ENCODE assay signal across 8 cellular contexts in genomic region chr1:21175670-21176581, GRCh38. TPM values are rescaled to one million over a fixed set of nuclear protein-coding genes. Genes with fewer than 3 reads are reported as not detected.
A peak's percentile ranks its signal among the peaks of the same experiment; 100 is the strongest.
DNase-seq lines count a peak whose midpoint lies in the region; ATAC-seq lines count a peak whose summit lies in the region.

No MANE protein-coding gene starts in this region.

- no peaks in the 10 kb centered on the region for H3K9me3 ChIP-seq in CD4-positive, alpha-beta memory T cell (ENCODE audit: control insufficient read depth in 1 of 2, low read length in 2 of 2)
- no peaks in the 10 kb centered on the region for H3K9me3 ChIP-seq in MG63
- no peaks in the 10 kb centered on the region for H3K9me3 ChIP-seq in ectodermal cell (ENCODE audit: control insufficient read depth, low read length)

- CTCF ChIA-PET in CD4-positive, alpha-beta memory T cell (lab: Charles Lee; ENCODE audit: partially characterized antibody), result no interaction called here

- H3K27ac ChIP-seq in CD4-positive, alpha-beta memory T cell (ENCODE audit: low read depth, low read length), result peak overlapping the region; percentile 69
- H3K27ac ChIP-seq in ectodermal cell (ENCODE audit: insufficient read depth, low read depth, low read length, poor library complexity, severe bottlenecking), result peak overlapping the region; percentile 58

- peak overlapping the region; percentile 70 to 94 (median 93) for H3K27ac Mint-ChIP-seq in CD4-positive, alpha-beta memory T cell
- H3K27ac Mint-ChIP-seq in stimulated activated naive CD8-positive, alpha-beta T cell treated with anti-CD3 and anti-CD28 coated beads, Interleukin-15, amount 100 ng/mL, for 72 hours, result peak overlapping the region; percentile 99

- peak; percentile 43 to 68 (median 54) for DNase-seq in CD4-positive, alpha-beta memory T cell
- DNase-seq in MG63 (peak; percentile 37), midbrain (lab: John Stamatoyannopoulos, UW) (peak; percentile 37), KG1 (lab: John Stamatoyannopoulos, UW) (no peak)
- peak; percentile 8 to 34 for DNase-seq in activated CD4-positive, alpha-beta T cell treated with anti-CD3 and anti-CD28 coated beads, Interleukin-2, amount 50 U/mL, for 24 hours (ENCODE audit: low read depth in 1 of 2, low spot score in 1 of 2)
- DNase-seq in stimulated activated naive CD8-positive, alpha-beta T cell treated with anti-CD3 and anti-CD28 coated beads, Interleukin-15, amount 100 ng/mL, for 72 hours, result peak; percentile 44 to 46

- 0% methylated on average over 54 to 60 of the region's 69 CpGs for WGBS in ectodermal cell, 2 experiments

- H3K27me3 Mint-ChIP-seq in CD4-positive, alpha-beta memory T cell, result no peaks in the 10 kb centered on the region
- H3K27me3 Mint-ChIP-seq in stimulated activated naive CD8-positive, alpha-beta T cell treated with anti-CD3 and anti-CD28 coated beads, Interleukin-15, amount 100 ng/mL, for 72 hours, result peaks cover 5% of the 10 kb centered on the region

- no peaks in the 10 kb centered on the region for H3K27me3 ChIP-seq in CD4-positive, alpha-beta memory T cell (ENCODE audit: insufficient read depth, low read length)
- no peaks in the 10 kb centered on the region for H3K27me3 ChIP-seq in MG63
- no peaks in the 10 kb centered on the region for H3K27me3 ChIP-seq in ectodermal cell (ENCODE audit: control insufficient read depth, insufficient read depth, low read length, poor library complexity, severe bottlenecking)

- POLR2A ChIA-PET in CD4-positive, alpha-beta memory T cell (lab: Charles Lee; ENCODE audit: partially characterized antibody), result interaction anchor here (1.0 to 1.2 kb wide), 2 partner anchors 153 to 389 kb away, joined by 5 to 8 read pairs; partner anchors contain the start of gene HP1BP3

- H3K4me3 Mint-ChIP-seq in CD4-positive, alpha-beta memory T cell, result peak overlapping the region; percentile 84 to 91 (median 86)
- H3K4me3 Mint-ChIP-seq in stimulated activated naive CD8-positive, alpha-beta T cell treated with anti-CD3 and anti-CD28 coated beads, Interleukin-15, amount 100 ng/mL, for 72 hours, result peak overlapping the region; percentile 87 to 97

- H3K4me3 ChIP-seq in CD4-positive, alpha-beta memory T cell (ENCODE audit: low read length in 2 of 2), result peak overlapping the region; percentile 39 to 49
- peak overlapping the region; percentile 82 for H3K4me3 ChIP-seq in MG63
- H3K4me3 ChIP-seq in ectodermal cell (ENCODE audit: insufficient read depth, low read depth, low read length), result peak overlapping the region; percentile 80

- peaks cover 23 to 32% (median 28%) of the 10 kb centered on the region in 4 donors for H3K4me1 Mint-ChIP-seq in CD4-positive, alpha-beta memory T cell
- H3K4me1 Mint-ChIP-seq in stimulated activated naive CD8-positive, alpha-beta T cell treated with anti-CD3 and anti-CD28 coated beads, Interleukin-15, amount 100 ng/mL, for 72 hours, result peaks cover 24% of the 10 kb centered on the region

- H3K4me1 ChIP-seq in CD4-positive, alpha-beta memory T cell (ENCODE audit: insufficient read depth, low read length), result peaks cover 18% of the 10 kb centered on the region
- H3K4me1 ChIP-seq in ectodermal cell (ENCODE audit: control insufficient read depth, insufficient read depth, low read length), result no peaks in the 10 kb centered on the region

- H3K36me3 ChIP-seq in CD4-positive, alpha-beta memory T cell (ENCODE audit: insufficient read depth, low read length), result no peaks in the 10 kb centered on the region
- H3K36me3 ChIP-seq in MG63 (peaks cover 13% of the 10 kb centered on the region), ectodermal cell (ENCODE audit: control insufficient read depth, insufficient read depth, low read length) (peaks cover 3% of the 10 kb centered on the region)

- intact Hi-C loops in CD4-positive, alpha-beta memory T cell (cut with micrococcal nuclease), result loop anchor here (2.0 kb wide), 1 partner anchor 389 kb away; the partner anchor contains the start of gene HP1BP3

- H3K36me3 Mint-ChIP-seq in CD4-positive, alpha-beta memory T cell, result peaks cover 3 to 4% of the 10 kb centered on the region in 2 donors

- no peaks in the 10 kb centered on the region for H3K9me3 Mint-ChIP-seq in CD4-positive, alpha-beta memory T cell
- H3K9me3 Mint-ChIP-seq in stimulated activated naive CD8-positive, alpha-beta T cell treated with anti-CD3 and anti-CD28 coated beads, Interleukin-15, amount 100 ng/mL, for 72 hours, result no peaks in the 10 kb centered on the region

- peak; percentile 11 for ATAC-seq in GM21515 (IDR thresholded peaks at IDR 0.05; ENCODE audit: unreplicated experiment)
- peak; percentile 8 for ATAC-seq in stimulated activated naive CD8-positive, alpha-beta T cell treated with anti-CD3 and anti-CD28 coated beads, Interleukin-15, amount 100 ng/mL, for 72 hours

RNA-seq across cellular contexts. Expression of gene EIF4G3, which starts 0.8 kb away (rescaled TPM):
- total RNA-seq in CD4-positive, alpha-beta memory T cell, result 10 to 100 TPM; 16.6 to 18.0 TPM
- 1 to 10 TPM; 1.6 to 9.6 TPM for polyA plus RNA-seq in CD4-positive, alpha-beta memory T cell
- total RNA-seq in MG63 (2014; rRNA removed; shearing (Covaris generic); ENCODE audit: low replicate concordance), result 16.0 and 23.3 TPM in 2 replicates
- polyA plus RNA-seq in ectodermal cell (2013, experiment 1 of 4), result 86.5 TPM
- 84.6 TPM for polyA plus RNA-seq in ectodermal cell (2013, experiment 2 of 4)
- 66.9 TPM for polyA plus RNA-seq in ectodermal cell (2013, experiment 3 of 4)
- 77.6 TPM for polyA plus RNA-seq in ectodermal cell (2013, experiment 4 of 4)
